Comparison of ENCODE assay signal across 27 cellular contexts in the genomic region with DNA sequence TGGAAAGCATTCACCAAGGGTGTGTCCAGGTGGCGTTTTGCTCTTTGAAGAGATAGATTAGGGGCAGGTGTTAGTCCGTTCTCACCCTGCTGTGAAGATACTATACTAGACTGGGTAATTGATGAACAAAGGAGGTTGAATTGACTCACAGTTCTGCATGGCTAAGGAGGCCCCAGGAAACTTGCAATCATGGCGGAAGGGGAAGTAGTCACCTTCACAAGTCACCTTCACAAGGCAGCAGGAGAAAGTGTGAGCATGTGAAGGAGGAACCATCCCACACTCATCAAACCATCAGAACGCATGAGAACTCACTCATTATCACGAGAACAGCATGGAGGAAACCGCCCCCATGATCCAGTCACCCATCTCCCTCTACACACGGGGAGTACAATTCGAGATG.
DNase-seq lines count a peak whose midpoint lies in the region; ATAC-seq and TF ChIP-seq lines count a peak whose summit lies in the region.
"Had no signal": no experiment of that assay in that cellular context is flagged by ENCODE, and none has a peak within 500 bp of the region (broad histone marks: within the 10 kb centered on the region; RNA-seq: fewer than 3 reads in every experiment).

No MANE protein-coding gene starts in this region.

- no peak for ATAC-seq in activated naive CD8-positive, alpha-beta T cell treated with anti-CD3 and anti-CD28 coated beads, Interleukin-2, amount 50 U/mL, for 24 hours
- ATAC-seq in activated T-helper 17 cell treated with anti-CD3 and anti-CD28 coated beads, Interleukin-2, amount 50 U/mL, for 72 hours (replicated peaks) = no peak
- no peak for ATAC-seq in left ventricle myocardium superior
- ATAC-seq: A549; activated CD4-positive, CD25-positive, alpha-beta regulatory T cell treated with anti-CD3 and anti-CD28 coated beads, Interleukin-2, amount 50 U/mL, for 24 hours; activated CD8-positive, alpha-beta T cell treated with anti-CD3 and anti-CD28 coated beads, Interleukin-2, amount 10 ng/mL, durations not matched to agents 7 days and 5 days; lower lobe of right lung; PC-3; T-cell had no signal

- H3K36me3 ChIP-seq in colonic mucosa = no peaks in the 10 kb centered on the region
- H3K36me3 ChIP-seq: prostate gland had no signal

- H3K4me1 Mint-ChIP-seq in activated naive CD8-positive, alpha-beta T cell treated with anti-CD3 and anti-CD28 coated beads, Interleukin-2, amount 50 U/mL, for 24 hours = peaks cover 1% of the 10 kb centered on the region
- H3K4me1 Mint-ChIP-seq in activated naive CD8-positive, alpha-beta T cell treated with anti-CD3 and anti-CD28 coated beads for 36 hours = no peaks in the 10 kb centered on the region
- peaks cover 5% of the 10 kb centered on the region for H3K4me1 Mint-ChIP-seq in activated T-helper 17 cell treated with anti-CD3 and anti-CD28 coated beads, Interleukin-2, amount 50 U/mL, for 72 hours

- intact Hi-C loops in colonic mucosa (cut with DNase I) (no loop called here), left ventricle myocardium superior (cut with micrococcal nuclease) (no loop called here)

- no peak for TF ChIP-seq CTCF in HL-60 (IDR thresholded peaks at IDR 0.05; ENCODE audit: insufficient read depth, low read length)
- no peak for TF ChIP-seq CTCF in colonic mucosa (IDR thresholded peaks at IDR 0.05)

- H3K9me3 ChIP-seq in colonic mucosa = no peaks in the 10 kb centered on the region
- H3K9me3 ChIP-seq: A549, Caco-2, prostate gland had no signal

- H3K9me3 Mint-ChIP-seq in activated naive CD8-positive, alpha-beta T cell treated with anti-CD3 and anti-CD28 coated beads, Interleukin-2, amount 50 U/mL, for 24 hours = peaks cover 4% of the 10 kb centered on the region
- H3K9me3 Mint-ChIP-seq in activated naive CD8-positive, alpha-beta T cell treated with anti-CD3 and anti-CD28 coated beads for 36 hours = peaks cover 3% of the 10 kb centered on the region
- no peaks in the 10 kb centered on the region for H3K9me3 Mint-ChIP-seq in activated T-helper 17 cell treated with anti-CD3 and anti-CD28 coated beads, Interleukin-2, amount 50 U/mL, for 72 hours
- H3K9me3 Mint-ChIP-seq: type B pancreatic cell had no signal

- no peak overlapping the region for H3K9ac ChIP-seq in colonic mucosa (ENCODE audit: low read depth in 2 of 2, low read length in 2 of 2)
- H3K9ac ChIP-seq: KMS-11 had no signal

- no peak for DNase-seq in activated naive CD8-positive, alpha-beta T cell treated with anti-CD3 and anti-CD28 coated beads, Interleukin-2, amount 50 U/mL, for 24 hours
- no peak for DNase-seq in activated naive CD8-positive, alpha-beta T cell treated with anti-CD3 and anti-CD28 coated beads for 36 hours
- DNase-seq in HL-60 (ENCODE audit: low read depth in 1 of 2, low spot score in 1 of 2) = peak; percentile 22 to 59
- no peak for DNase-seq in colonic mucosa
- no peak for DNase-seq in left ventricle myocardium superior
- no peak for DNase-seq in GM19238 (ENCODE audit: insufficient read length, low spot score)
- no peak for DNase-seq in activated gamma-delta T cell treated with Interleukin-2 at 50 U/mL for 16 hours
- DNase-seq: activated CD8-positive, alpha-beta T cell treated with anti-CD3 and anti-CD28 coated beads, Interleukin-2, amount 10 ng/mL, durations not matched to agents 7 days and 5 days; activated effector memory CD4-positive, alpha-beta T cell treated with anti-CD3 and anti-CD28 coated beads, Interleukin-2, amount 50 U/mL, for 16 hours; activated T-cell treated with anti-CD3 and anti-CD28 coated beads for 4 hours; Caco-2; DMS79 treated with DMSO at 0.1 percent for 48 hours; lower lobe of right lung; NCI-H187 treated with DMSO at 0.1 percent for 48 hours; NCI-H2227 treated with DMSO at 0.1 percent for 48 hours; PC-3; SHP77 treated with DMSO at 0.1 percent for 48 hours; T-cell had no signal

- H3K4me1 ChIP-seq in colonic mucosa = no peaks in the 10 kb centered on the region
- H3K4me1 ChIP-seq: A549, Caco-2, lower lobe of right lung, prostate gland had no signal

- H3K4me3 Mint-ChIP-seq in activated naive CD8-positive, alpha-beta T cell treated with anti-CD3 and anti-CD28 coated beads, Interleukin-2, amount 50 U/mL, for 24 hours = no peak overlapping the region
- H3K4me3 Mint-ChIP-seq in activated naive CD8-positive, alpha-beta T cell treated with anti-CD3 and anti-CD28 coated beads for 36 hours = no peak overlapping the region
- H3K4me3 Mint-ChIP-seq in activated T-helper 17 cell treated with anti-CD3 and anti-CD28 coated beads, Interleukin-2, amount 50 U/mL, for 72 hours = no peak overlapping the region
- H3K4me3 Mint-ChIP-seq: activated CD8-positive, alpha-beta T cell treated with anti-CD3 and anti-CD28 coated beads, Interleukin-2, amount 10 ng/mL, durations not matched to agents 7 days and 5 days; B cell; brain; T-cell; type B pancreatic cell had no signal

- peak overlapping the region; percentile 29 for H3K27ac Mint-ChIP-seq in activated naive CD8-positive, alpha-beta T cell treated with anti-CD3 and anti-CD28 coated beads, Interleukin-2, amount 50 U/mL, for 24 hours
- H3K27ac Mint-ChIP-seq in activated naive CD8-positive, alpha-beta T cell treated with anti-CD3 and anti-CD28 coated beads for 36 hours = no peak overlapping the region
- peak overlapping the region; percentile 51 for H3K27ac Mint-ChIP-seq in activated T-helper 17 cell treated with anti-CD3 and anti-CD28 coated beads, Interleukin-2, amount 50 U/mL, for 72 hours
- H3K27ac Mint-ChIP-seq: activated CD8-positive, alpha-beta T cell treated with anti-CD3 and anti-CD28 coated beads, Interleukin-2, amount 10 ng/mL, durations not matched to agents 7 days and 5 days; B cell; brain; T-cell; type B pancreatic cell had no signal

- no peak overlapping the region for H3K4me3 ChIP-seq in HL-60 (replicated peaks; ENCODE audit: insufficient read depth, low read length)
- H3K4me3 ChIP-seq in colonic mucosa = no peak overlapping the region
- H3K4me3 ChIP-seq: A549, lower lobe of right lung, prostate gland had no signal

- H3K27me3 ChIP-seq in HL-60 (ENCODE audit: insufficient read depth, poor library complexity, severe bottlenecking) (no peaks in the 10 kb centered on the region), colonic mucosa (no peaks in the 10 kb centered on the region)

- H3K36me3 Mint-ChIP-seq in activated naive CD8-positive, alpha-beta T cell treated with anti-CD3 and anti-CD28 coated beads, Interleukin-2, amount 50 U/mL, for 24 hours (ENCODE audit: low read depth) = peaks cover 25% of the 10 kb centered on the region
- peaks cover 20% of the 10 kb centered on the region for H3K36me3 Mint-ChIP-seq in activated naive CD8-positive, alpha-beta T cell treated with anti-CD3 and anti-CD28 coated beads for 36 hours
- H3K36me3 Mint-ChIP-seq in activated T-helper 17 cell treated with anti-CD3 and anti-CD28 coated beads, Interleukin-2, amount 50 U/mL, for 72 hours (ENCODE audit: low read depth) = peaks cover 38% of the 10 kb centered on the region

- H3K27me3 Mint-ChIP-seq in activated naive CD8-positive, alpha-beta T cell treated with anti-CD3 and anti-CD28 coated beads, Interleukin-2, amount 50 U/mL, for 24 hours = no peaks in the 10 kb centered on the region
- H3K27me3 Mint-ChIP-seq in activated naive CD8-positive, alpha-beta T cell treated with anti-CD3 and anti-CD28 coated beads for 36 hours = no peaks in the 10 kb centered on the region
- H3K27me3 Mint-ChIP-seq in activated T-helper 17 cell treated with anti-CD3 and anti-CD28 coated beads, Interleukin-2, amount 50 U/mL, for 72 hours = no peaks in the 10 kb centered on the region
- H3K27me3 Mint-ChIP-seq: B cell, brain, T-cell, type B pancreatic cell had no signal

- H3K27ac ChIP-seq in HL-60 (replicated peaks) (no peak overlapping the region), colonic mucosa (no peak overlapping the region)
- H3K27ac ChIP-seq: A549, epithelial cell of prostate, KMS-11, lower lobe of right lung, prostate gland had no signal

Comparison
In these comparisons a context has a peak if more than half of its experiments do, and no peak if none do; other contexts are left out.
1. DNase-seq: peak in HL-60 (2 of 2); none in activated naive CD8-positive, alpha-beta T cell treated with anti-CD3 and anti-CD28 coated beads, Interleukin-2, amount 50 U/mL, for 24 hours (single experiment), activated naive CD8-positive, alpha-beta T cell treated with anti-CD3 and anti-CD28 coated beads for 36 hours (single experiment), colonic mucosa (single experiment), left ventricle myocardium superior (single experiment), GM19238 (single experiment) and activated gamma-delta T cell treated with Interleukin-2 at 50 U/mL for 16 hours (single experiment).